ENCODE assay signal across 9 cellular contexts in the genomic region with DNA sequence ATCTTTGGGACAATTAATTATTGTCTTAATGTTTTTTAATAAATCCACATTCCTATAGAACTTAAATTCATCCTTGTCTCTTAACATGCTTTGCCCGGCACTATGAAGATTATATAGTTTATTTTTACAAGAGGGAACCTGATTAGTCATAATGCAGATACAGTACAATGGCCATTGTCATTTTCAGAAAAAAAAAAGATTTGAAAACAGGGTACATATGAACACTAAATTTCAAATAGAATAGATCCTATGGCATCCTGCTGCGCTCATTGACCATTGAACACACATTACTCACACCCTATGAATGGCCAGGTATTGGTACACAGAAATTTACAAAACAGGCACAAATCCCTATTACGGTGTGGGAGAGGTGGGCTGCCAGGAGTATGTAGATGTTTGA. TPM values are rescaled to one million over a fixed set of nuclear protein-coding genes. Genes with fewer than 3 reads are reported as not detected.
DNase-seq lines count a peak whose midpoint lies in the region; ATAC-seq, FAIRE-seq and TF ChIP-seq lines count a peak whose summit lies in the region.
"Had no signal": no experiment of that assay in that cellular context is flagged by ENCODE, and none has a peak within 500 bp of the region (broad histone marks: within the 10 kb centered on the region; RNA-seq: fewer than 3 reads in every experiment).

No MANE protein-coding gene starts in this region.

- H3K36me3 Mint-ChIP-seq in activated CD4-positive, alpha-beta T cell treated with anti-CD3 and anti-CD28 coated beads, Interleukin-2, amount 10 ng/mL, durations not matched to agents 7 days and 5 days (ENCODE audit: low read depth) = peaks cover 40% of the 10 kb centered on the region
- H3K36me3 Mint-ChIP-seq in activated T-helper 2 cell treated with anti-CD3 and anti-CD28 coated beads, Interferon-gamma antibody, Interleukin-2, Interleukin-4, amounts not matched to agents 10 μg/mL and 5 μg/mL and 100 μg/mL, durations not matched to agents 14 hours and 24 hours and 36 hours (ENCODE audit: low read depth) = peaks cover 33% of the 10 kb centered on the region

- no peaks in the 10 kb centered on the region for H3K9me1 ChIP-seq in keratinocyte (ENCODE audit: control insufficient read depth, extremely low read depth, insufficient read depth, low read length)

- H3K4me3 Mint-ChIP-seq in activated CD4-positive, alpha-beta T cell treated with anti-CD3 and anti-CD28 coated beads, Interleukin-2, amount 10 ng/mL, durations not matched to agents 7 days and 5 days = peak overlapping the region; percentile 86
- peak overlapping the region; percentile 83 for H3K4me3 Mint-ChIP-seq in activated T-helper 2 cell treated with anti-CD3 and anti-CD28 coated beads, Interferon-gamma antibody, Interleukin-2, Interleukin-4, amounts not matched to agents 10 μg/mL and 5 μg/mL and 100 μg/mL, durations not matched to agents 14 hours and 24 hours and 36 hours (ENCODE audit: low read depth)
- H3K4me3 Mint-ChIP-seq in stimulated activated naive CD8-positive, alpha-beta T cell treated with anti-CD3 and anti-CD28 coated beads, Interleukin-15, amount 100 ng/mL, for 72 hours = no peak overlapping the region

- no peak overlapping the region for H3K27ac Mint-ChIP-seq in activated CD4-positive, alpha-beta T cell treated with anti-CD3 and anti-CD28 coated beads, Interleukin-2, amount 10 ng/mL, durations not matched to agents 7 days and 5 days
- H3K27ac Mint-ChIP-seq in activated T-helper 2 cell treated with anti-CD3 and anti-CD28 coated beads, Interferon-gamma antibody, Interleukin-2, Interleukin-4, amounts not matched to agents 10 μg/mL and 5 μg/mL and 100 μg/mL, durations not matched to agents 14 hours and 24 hours and 36 hours = peak overlapping the region; percentile 96
- H3K27ac Mint-ChIP-seq in stimulated activated naive CD8-positive, alpha-beta T cell treated with anti-CD3 and anti-CD28 coated beads, Interleukin-15, amount 100 ng/mL, for 72 hours = peak overlapping the region; percentile 63 to 100

- H3K36me3 ChIP-seq in keratinocyte (ENCODE audit: control insufficient read depth in 2 of 2, extremely low read depth in 1 of 2, insufficient read depth in 2 of 2, low read length in 2 of 2) = peaks cover 12 to 22% of the 10 kb centered on the region in 2 experiments

- no peak overlapping the region for H2AFZ ChIP-seq in keratinocyte (ENCODE audit: control insufficient read depth, low read length)

- H3K9me3 Mint-ChIP-seq in activated CD4-positive, alpha-beta T cell treated with anti-CD3 and anti-CD28 coated beads, Interleukin-2, amount 10 ng/mL, durations not matched to agents 7 days and 5 days = peaks cover 18% of the 10 kb centered on the region
- peaks cover 9% of the 10 kb centered on the region for H3K9me3 Mint-ChIP-seq in activated T-helper 2 cell treated with anti-CD3 and anti-CD28 coated beads, Interferon-gamma antibody, Interleukin-2, Interleukin-4, amounts not matched to agents 10 μg/mL and 5 μg/mL and 100 μg/mL, durations not matched to agents 14 hours and 24 hours and 36 hours
- H3K9me3 Mint-ChIP-seq in stimulated activated naive CD8-positive, alpha-beta T cell treated with anti-CD3 and anti-CD28 coated beads, Interleukin-15, amount 100 ng/mL, for 72 hours = peaks cover 11 to 24% of the 10 kb centered on the region in 2 donors

- no peak for DNase-seq in activated CD4-positive, alpha-beta T cell treated with anti-CD3 and anti-CD28 coated beads, Interleukin-2, amount 10 ng/mL, durations not matched to agents 7 days and 5 days
- DNase-seq in activated CD4-positive, alpha-beta T cell treated with anti-CD3 and anti-CD28 coated beads for 4 hours = no peak
- DNase-seq in activated T-helper 2 cell treated with anti-CD3 and anti-CD28 coated beads, Interferon-gamma antibody, Interleukin-2, Interleukin-4, amounts not matched to agents 10 μg/mL and 5 μg/mL and 100 μg/mL, durations not matched to agents 14 hours and 24 hours and 36 hours (ENCODE audit: low spot score) = no peak
- DNase-seq in keratinocyte (ENCODE audit: low read depth, low spot score) = no peak
- DNase-seq in stimulated activated naive CD8-positive, alpha-beta T cell treated with anti-CD3 and anti-CD28 coated beads, Interleukin-15, amount 100 ng/mL, for 72 hours = no peak
- no peak for DNase-seq in H54 (ENCODE audit: insufficient read length, low spot score)
- DNase-seq in GM12892 (ENCODE audit: insufficient read length) = no peak
- no peak for DNase-seq in nucleus accumbens (lab: John Stamatoyannopoulos, UW)
- DNase-seq: NCI-H1417 treated with DMSO at 0.1 percent for 48 hours had no signal

- H3K79me2 ChIP-seq in keratinocyte (ENCODE audit: control insufficient read depth, insufficient read depth, low read length) = peaks cover 33% of the 10 kb centered on the region

- no peaks in the 10 kb centered on the region for H3K27me3 Mint-ChIP-seq in activated CD4-positive, alpha-beta T cell treated with anti-CD3 and anti-CD28 coated beads, Interleukin-2, amount 10 ng/mL, durations not matched to agents 7 days and 5 days
- no peaks in the 10 kb centered on the region for H3K27me3 Mint-ChIP-seq in activated T-helper 2 cell treated with anti-CD3 and anti-CD28 coated beads, Interferon-gamma antibody, Interleukin-2, Interleukin-4, amounts not matched to agents 10 μg/mL and 5 μg/mL and 100 μg/mL, durations not matched to agents 14 hours and 24 hours and 36 hours (ENCODE audit: low read depth)
- no peaks in the 10 kb centered on the region for H3K27me3 Mint-ChIP-seq in stimulated activated naive CD8-positive, alpha-beta T cell treated with anti-CD3 and anti-CD28 coated beads, Interleukin-15, amount 100 ng/mL, for 72 hours

- H3K4me1 ChIP-seq in keratinocyte (ENCODE audit: control insufficient read depth, extremely low read depth, insufficient read depth, low read length) = peaks cover 14% of the 10 kb centered on the region

- H3K4me2 ChIP-seq in keratinocyte (ENCODE audit: control insufficient read depth, extremely low read depth, insufficient read depth, low read depth, low read length) = no peak overlapping the region

- no peaks in the 10 kb centered on the region for H3K9me3 ChIP-seq in keratinocyte (ENCODE audit: control insufficient read depth, low read depth, low read length)

- no peak for ATAC-seq in stimulated activated naive CD8-positive, alpha-beta T cell treated with anti-CD3 and anti-CD28 coated beads, Interleukin-15, amount 100 ng/mL, for 72 hours

- peak overlapping the region; percentile 94 for H3K27ac ChIP-seq in keratinocyte (ENCODE audit: control insufficient read depth, insufficient read depth, low read length)

- FAIRE-seq in keratinocyte (lab: Jason Lieb, UNC) (no peak), H54 (lab: Jason Lieb, UNC) (no peak), GM12892 (lab: Jason Lieb, UNC) (no peak)

- H3K27me3 ChIP-seq in keratinocyte (ENCODE audit: control insufficient read depth, extremely low read depth, insufficient read depth, low read length) = no peaks in the 10 kb centered on the region

- H3K9ac ChIP-seq in keratinocyte (ENCODE audit: control insufficient read depth, extremely low read depth, insufficient read depth, low read length) = peak overlapping the region; percentile 93

- H3K4me3 ChIP-seq in keratinocyte (ENCODE audit: control insufficient read depth in 2 of 3, extremely low read depth in 1 of 3, insufficient read depth in 2 of 3, low read depth in 1 of 3, low read length in 3 of 3) = no peak overlapping the region

- POLR2A ChIA-PET in activated CD4-positive, alpha-beta T cell treated with anti-CD3 and anti-CD28 coated beads, Interleukin-2, amount 10 ng/mL, durations not matched to agents 7 days and 5 days (lab: Charles Lee) = no interaction called here

- H3K4me1 Mint-ChIP-seq in activated CD4-positive, alpha-beta T cell treated with anti-CD3 and anti-CD28 coated beads, Interleukin-2, amount 10 ng/mL, durations not matched to agents 7 days and 5 days = peaks cover 21% of the 10 kb centered on the region
- H3K4me1 Mint-ChIP-seq in activated T-helper 2 cell treated with anti-CD3 and anti-CD28 coated beads, Interferon-gamma antibody, Interleukin-2, Interleukin-4, amounts not matched to agents 10 μg/mL and 5 μg/mL and 100 μg/mL, durations not matched to agents 14 hours and 24 hours and 36 hours (ENCODE audit: low read depth) = peaks cover 19% of the 10 kb centered on the region
- H3K4me1 Mint-ChIP-seq in stimulated activated naive CD8-positive, alpha-beta T cell treated with anti-CD3 and anti-CD28 coated beads, Interleukin-15, amount 100 ng/mL, for 72 hours = peaks cover 39% of the 10 kb centered on the region

- TF ChIP-seq CTCF in keratinocyte (optimal IDR thresholded peaks at IDR 0.05 in 1 of 3, IDR thresholded peaks at IDR 0.05 in 1 of 3, conservative IDR thresholded peaks at IDR 0.05 in 1 of 3; ENCODE audit: extremely low read depth in 1 of 3, insufficient read depth in 2 of 3, low read length in 3 of 3) = no peak

- peaks cover 12% of the 10 kb centered on the region for H4K20me1 ChIP-seq in keratinocyte (ENCODE audit: control insufficient read depth, extremely low read depth, insufficient read depth, low read length)

- intact Hi-C loops in activated T-helper 2 cell treated with anti-CD3 and anti-CD28 coated beads, Interferon-gamma antibody, Interleukin-2, Interleukin-4, amounts not matched to agents 10 μg/mL and 5 μg/mL and 100 μg/mL, durations not matched to agents 14 hours and 24 hours and 36 hours (cut with micrococcal nuclease) = loop anchor here (5.0 kb wide), 1 partner anchor 345 kb away; no protein-coding TSS in a partner anchor

- CTCF ChIA-PET in activated CD4-positive, alpha-beta T cell treated with anti-CD3 and anti-CD28 coated beads, Interleukin-2, amount 10 ng/mL, durations not matched to agents 7 days and 5 days (lab: Charles Lee) = no interaction called here

- no peak for TF ChIP-seq POLR2A in H54 (IDR thresholded peaks at IDR 0.05; ENCODE audit: low read depth, low read length)
- no peak for TF ChIP-seq POLR2A in GM12892 (IDR thresholded peaks at IDR 0.05; ENCODE audit: low read depth, low read length)

- dilution Hi-C loops in keratinocyte (cut with MboI; ENCODE audit: extremely low pct_ligation_motif_present, low sequenced_read_pairs) = no loop called here

RNA-seq across cellular contexts. Expression of a gene that starts 2.0 kb away (rescaled TPM):
- total RNA-seq in activated CD4-positive, alpha-beta T cell treated with anti-CD3 and anti-CD28 coated beads, Interleukin-2, amount 10 ng/mL, durations not matched to agents 7 days and 5 days = 100 to 1,000 TPM; 155 to 167 TPM
- 126 and 129 TPM in 2 replicates for total RNA-seq in activated T-helper 2 cell treated with anti-CD3 and anti-CD28 coated beads, Interferon-gamma antibody, Interleukin-2, Interleukin-4, amounts not matched to agents 10 μg/mL and 5 μg/mL and 100 μg/mL, durations not matched to agents 14 hours and 24 hours and 36 hours
- polyA plus RNA-seq in keratinocyte = 174 to 250 TPM (median 213 TPM) in 3 replicates
- polyA plus RNA-seq in keratinocyte (2011; ENCODE audit: low read depth) = 159 TPM
- polyA plus RNA-seq in keratinocyte (2011; cell fraction: cytosol; rRNA removed) = 111 and 137 TPM in 2 replicates
- 564 and 626 TPM in 2 replicates for polyA plus RNA-seq in keratinocyte (2011; cell fraction: nucleus; rRNA removed)
- 148 and 270 TPM in 2 replicates for polyA plus RNA-seq in keratinocyte (2012; ENCODE audit: low replicate concordance)
- polyA minus RNA-seq in keratinocyte = 425 to 516 TPM (median 456 TPM) in 3 replicates
- 131 TPM for polyA minus RNA-seq in keratinocyte (2011; cell fraction: cytosol; rRNA and poly(A)+ RNA removed)
- polyA minus RNA-seq in keratinocyte (2011; cell fraction: nucleus; rRNA and poly(A)+ RNA removed) = 587 and 853 TPM in 2 replicates
- polyA plus RNA-seq in GM12892 (2012; ENCODE audit: missing spikeins) = 43.8 TPM

Comparison
In these comparisons a context has a peak if more than half of its experiments do, and no peak if none do; other contexts are left out.
1. H3K4me3 Mint-ChIP-seq: peak in activated CD4-positive, alpha-beta T cell treated with anti-CD3 and anti-CD28 coated beads, Interleukin-2, amount 10 ng/mL, durations not matched to agents 7 days and 5 days (single experiment) and activated T-helper 2 cell treated with anti-CD3 and anti-CD28 coated beads, Interferon-gamma antibody, Interleukin-2, Interleukin-4, amounts not matched to agents 10 μg/mL and 5 μg/mL and 100 μg/mL, durations not matched to agents 14 hours and 24 hours and 36 hours (single experiment); none in stimulated activated naive CD8-positive, alpha-beta T cell treated with anti-CD3 and anti-CD28 coated beads, Interleukin-15, amount 100 ng/mL, for 72 hours (0 of 2).